In genomic region chr10:58267713-58268453, GRCh38 we compare ENCODE assay signal across 8 cellular contexts. TPM values are rescaled to one million over a fixed set of nuclear protein-coding genes. Genes with fewer than 3 reads are reported as not detected.
DNase-seq lines count a peak whose midpoint lies in the region; ATAC-seq and TF ChIP-seq lines count a peak whose summit lies in the region.

Gene IPMK, minus strand, starts transcription at chr10:58267894. Its CDS starts 283 bp downstream, at chr10:58267611.

- ATAC-seq in GM21825 (IDR thresholded peaks at IDR 0.05; ENCODE audit: unreplicated experiment) (peak; percentile 62), RWPE2 (ENCODE audit: low read depth) (peak; percentile 64)

- H3K27me3 ChIP-seq in RWPE2 (ENCODE audit: insufficient read depth, poor library complexity, severe bottlenecking) (no peaks in the 10 kb centered on the region), neural cell (ENCODE audit: insufficient read depth, low read depth, low read length) (no peaks in the 10 kb centered on the region), stomach (no peaks in the 10 kb centered on the region)

- H3K4me3 ChIP-seq in RWPE2 (ENCODE audit: severe bottlenecking) (peak within 1 kb of the TSS; percentile 61), fibroblast of the aortic adventitia (ENCODE audit: low read depth, low read length) (peak within 1 kb of the TSS; percentile 88), neural cell (ENCODE audit: low read length) (peak within 1 kb of the TSS; percentile 90), stomach (peak within 1 kb of the TSS; percentile 75 to 89 (median 83))

- no peak for TF ChIP-seq RAD21 in neural cell (conservative IDR thresholded peaks at IDR 0.05)

- H3F3A ChIP-seq in neural cell (ENCODE audit: insufficient read depth, low read length, poor library complexity, severe bottlenecking): no peaks in the 10 kb centered on the region

- H3K36me3 ChIP-seq in KOPT-K1 (ENCODE audit: insufficient read depth, low read length): no peaks in the 10 kb centered on the region
- no peaks in the 10 kb centered on the region for H3K36me3 ChIP-seq in RWPE2 (ENCODE audit: low read depth)
- H3K36me3 ChIP-seq in neural cell (ENCODE audit: insufficient read depth, low read length): no peaks in the 10 kb centered on the region
- H3K36me3 ChIP-seq in stomach: no peaks in the 10 kb centered on the region

- TF ChIP-seq EP300 in neural cell (conservative IDR thresholded peaks at IDR 0.05; ENCODE audit: poor library complexity, severe bottlenecking) (no peak), stomach (IDR thresholded peaks at IDR 0.05) (no peak)

- 1% methylated on average over 50 to 75 of the region's 76 CpGs for WGBS in stomach, 5 donors

- H3K4me2 ChIP-seq in neural cell (ENCODE audit: low read length): peak within 1 kb of the TSS; percentile 84

- H3K9me2 ChIP-seq in neural cell (ENCODE audit: insufficient read depth, low read length): no peaks in the 10 kb centered on the region

- peak within 1 kb of the TSS; percentile 80 for H3K9ac ChIP-seq in neural cell (ENCODE audit: low read length)

- peaks cover 46% of the 10 kb centered on the region for H3K79me2 ChIP-seq in neural cell (replicated peaks; ENCODE audit: insufficient read depth, low read length)

- DNase-seq in Daoy (ENCODE audit: low read depth) (peak; percentile 94), RWPE2 (ENCODE audit: low spot score) (peak; percentile 88), fibroblast of the aortic adventitia (ENCODE audit: low read depth) (peak; percentile 74), stomach (peak; percentile 96)
- peak; percentile 92 for DNase-seq in activated T-helper 9 cell treated with anti-CD3 and anti-CD28 coated beads, Interleukin-2, amount 50 U/mL, for 16 hours (ENCODE audit: low read depth)

- H3K4me1 ChIP-seq in RWPE2 (ENCODE audit: insufficient read depth, poor library complexity, severe bottlenecking) (peaks cover 14% of the 10 kb centered on the region), stomach (peaks cover 6 to 39% (median 28%) of the 10 kb centered on the region in 4 donors)

- no peaks in the 10 kb centered on the region for H4K20me1 ChIP-seq in neural cell (ENCODE audit: insufficient read depth)

- TF ChIP-seq CTCF in RWPE2 (IDR thresholded peaks at IDR 0.05; ENCODE audit: poor library complexity, severe bottlenecking) (no peak), fibroblast of the aortic adventitia (IDR thresholded peaks at IDR 0.05; ENCODE audit: insufficient read depth, low read length) (no peak), neural cell (IDR thresholded peaks at IDR 0.05; ENCODE audit: poor library complexity, severe bottlenecking) (no peak), stomach (IDR thresholded peaks at IDR 0.05) (no peak)

- no peaks in the 10 kb centered on the region for H3K9me3 ChIP-seq in KOPT-K1 (ENCODE audit: insufficient read depth, low read length, poor library complexity, severe bottlenecking)
- no peaks in the 10 kb centered on the region for H3K9me3 ChIP-seq in RWPE2 (ENCODE audit: severe bottlenecking)
- no peaks in the 10 kb centered on the region for H3K9me3 ChIP-seq in neural cell (ENCODE audit: low read length)
- no peaks in the 10 kb centered on the region for H3K9me3 ChIP-seq in stomach

- TF ChIP-seq POLR2A in stomach (IDR thresholded peaks at IDR 0.05): no peak

- intact Hi-C loops in stomach (cut with DNase I; ENCODE audit: low total_unique reads): no loop called here

- H2AFZ ChIP-seq in neural cell (ENCODE audit: low read depth, low read length): peak within 1 kb of the TSS; percentile 73

- H3K27ac ChIP-seq in KOPT-K1 (ENCODE audit: low read depth, low read length, poor library complexity, severe bottlenecking) (peak within 1 kb of the TSS; percentile 69), RWPE2 (ENCODE audit: poor library complexity, severe bottlenecking) (peak within 1 kb of the TSS; percentile 89), neural cell (ENCODE audit: low read length) (peak within 1 kb of the TSS; percentile 64), stomach (peak within 1 kb of the TSS; percentile 88 to 100 (median 98))

TF ChIP-seq in neural cell, 6 proteins besides CTCF, POLR2A, EP300 and RAD21:
- TF ChIP-seq SMC3 (conservative IDR thresholded peaks at IDR 0.05; ENCODE audit: poor library complexity) (no peak), TAF1 (IDR thresholded peaks at IDR 0.05; ENCODE audit: low read depth) (peak; percentile 25), EZH2 (IDR thresholded peaks at IDR 0.05; ENCODE audit: borderline replicate concordance, insufficient read depth, low read length, poor library complexity, severe bottlenecking) (no peak), REST (IDR thresholded peaks at IDR 0.05; ENCODE audit: borderline replicate concordance) (no peak), POLR2AphosphoS5 (IDR thresholded peaks at IDR 0.05) (peak; percentile 81), MXI1 (conservative IDR thresholded peaks at IDR 0.05; ENCODE audit: poor library complexity, severe bottlenecking) (peak; percentile 97)

RNA-seq across cellular contexts. Expression of gene IPMK, which starts in this region (rescaled TPM):
- 3.0 and 3.9 TPM in 2 replicates for total RNA-seq in Daoy (2014; rRNA removed; shearing (Covaris generic))
- 3.0 and 7.3 TPM in 2 replicates for total RNA-seq in fibroblast of the aortic adventitia (ENCODE audit: low replicate concordance)
- 11.4 and 11.7 TPM in 2 replicates for polyA plus RNA-seq in neural cell
- 37.0 and 39.5 TPM in 2 replicates for polyA minus RNA-seq in neural cell
- total RNA-seq in stomach: 10 to 100 TPM in 1 of 5 donors, 1 to 10 TPM in 3, not detected in 1; 4.1 to 15.6 (median 5.5) TPM
- polyA plus RNA-seq in stomach: 1 to 10 TPM; 1.8 to 4.0 (median 1.9) TPM

Comparison
In these comparisons a context has a peak if more than half of its experiments do, and no peak if none do; other contexts are left out.
1. Peak in every context shown above with its lines: DNase-seq, ATAC-seq, H3K4me3 ChIP-seq and H3K27ac ChIP-seq.